In the genomic region with DNA sequence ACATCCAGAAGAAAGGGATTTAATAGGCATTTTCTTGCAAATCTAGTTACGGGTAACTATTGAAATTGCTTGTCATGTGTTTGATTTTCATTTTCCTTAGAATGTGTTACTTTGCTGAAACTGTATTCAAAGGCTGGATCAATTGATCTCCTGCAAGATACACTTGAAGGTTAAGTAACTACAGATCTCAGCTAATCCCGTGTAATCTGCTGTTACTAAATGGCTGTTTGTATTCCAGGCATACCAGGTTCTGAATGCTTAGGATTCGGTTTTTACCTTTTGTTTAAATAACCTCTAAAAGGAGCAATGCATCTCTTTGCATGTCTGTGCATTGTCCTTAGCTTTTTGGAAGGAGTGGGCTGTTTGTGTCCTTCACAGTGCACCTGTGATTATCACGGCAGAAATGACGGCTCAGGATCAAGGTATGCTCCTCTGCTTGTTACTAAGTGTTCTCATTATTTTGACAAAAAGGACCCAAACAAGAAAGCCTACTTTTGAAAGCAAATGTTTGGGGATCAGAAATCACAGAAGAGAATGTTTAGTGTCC, we compare ENCODE assay signal across 22 cellular contexts. TPM values are rescaled to one million over a fixed set of nuclear protein-coding genes. Genes with fewer than 3 reads are reported as not detected.
"Had no signal": no experiment of that assay in that cellular context is flagged by ENCODE, and none has a peak within 500 bp of the region (broad histone marks: within the 10 kb centered on the region; RNA-seq: fewer than 3 reads in every experiment).

A gene with protein sequence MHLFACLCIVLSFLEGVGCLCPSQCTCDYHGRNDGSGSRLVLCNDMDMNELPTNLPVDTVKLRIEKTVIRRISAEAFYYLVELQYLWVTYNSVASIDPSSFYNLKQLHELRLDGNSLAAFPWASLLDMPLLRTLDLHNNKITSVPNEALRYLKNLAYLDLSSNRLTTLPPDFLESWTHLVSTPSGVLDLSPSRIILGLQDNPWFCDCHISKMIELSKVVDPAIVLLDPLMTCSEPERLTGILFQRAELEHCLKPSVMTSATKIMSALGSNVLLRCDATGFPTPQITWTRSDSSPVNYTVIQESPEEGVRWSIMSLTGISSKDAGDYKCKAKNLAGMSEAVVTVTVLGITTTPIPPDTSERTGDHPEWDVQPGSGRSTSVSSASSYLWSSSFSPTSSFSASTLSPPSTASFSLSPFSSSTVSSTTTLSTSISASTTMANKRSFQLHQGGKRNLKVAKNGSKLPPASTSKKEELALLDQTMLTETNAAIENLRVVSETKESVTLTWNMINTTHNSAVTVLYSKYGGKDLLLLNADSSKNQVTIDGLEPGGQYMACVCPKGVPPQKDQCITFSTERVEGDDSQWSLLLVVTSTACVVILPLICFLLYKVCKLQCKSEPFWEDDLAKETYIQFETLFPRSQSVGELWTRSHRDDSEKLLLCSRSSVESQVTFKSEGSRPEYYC (plus strand): TSS at position 212 of the 547 bp plus-strand sequence. CDS start 95 bp downstream, at position 307.

- H3K27me3 ChIP-seq: heart left ventricle, sigmoid colon, stomach, transverse colon had no signal

- H3K9me3 Mint-ChIP-seq: mesothelial cell of epicardium; natural killer cell treated with Interleukin-12 subunit alpha and Interleukin-12 subunit beta and Interleukin-15 and Interleukin-18, amount 100 ng/mL, for 72 hours had no signal

- H3K27ac ChIP-seq: heart left ventricle, sigmoid colon, skin epidermis, stomach, thoracic aorta had no signal

- H3K27ac Mint-ChIP-seq: natural killer cell treated with Interleukin-12 subunit alpha and Interleukin-12 subunit beta and Interleukin-15 and Interleukin-18, amount 100 ng/mL, for 72 hours had no signal

- ATAC-seq: esophagus mucosa; heart left ventricle; natural killer cell treated with Interleukin-12 subunit alpha and Interleukin-12 subunit beta and Interleukin-15 and Interleukin-18, amount 100 ng/mL, for 72 hours had no signal

- H3K4me1 ChIP-seq: heart left ventricle, sigmoid colon, stomach had no signal

- H3K36me3 ChIP-seq: heart left ventricle, sigmoid colon, thoracic aorta, transverse colon had no signal

- H3K4me3 ChIP-seq: heart left ventricle, sigmoid colon, skin epidermis, stomach, thoracic aorta, transverse colon had no signal

- H3K36me3 Mint-ChIP-seq: mesothelial cell of epicardium; natural killer cell treated with Interleukin-12 subunit alpha and Interleukin-12 subunit beta and Interleukin-15 and Interleukin-18, amount 100 ng/mL, for 72 hours had no signal

- H3K9me3 ChIP-seq: heart left ventricle, sigmoid colon, stomach, thoracic aorta, transverse colon had no signal

- H3K4me3 Mint-ChIP-seq: mesothelial cell of epicardium; natural killer cell treated with Interleukin-12 subunit alpha and Interleukin-12 subunit beta and Interleukin-15 and Interleukin-18, amount 100 ng/mL, for 72 hours had no signal

- DNase-seq: cerebellar nuclear complex; dermis blood vessel endothelial cell; heart left ventricle; hypothalamus; kidney glomerular epithelial cell; mammary epithelial cell; posterior cingulate gyrus; sigmoid colon; stimulated activated CD4-positive, alpha-beta T cell treated with anti-CD3 and anti-CD28 coated beads, Interleukin-12 subunit alpha, Interleukin-12 subunit beta, amount 100 ng/mL, for 4 hours; stimulated activated naive CD4-positive, alpha-beta T cell; stomach; substantia nigra; transverse colon had no signal

- FAIRE-seq: colon, frontal cortex, islet of Langerhans had no signal

RNA-seq across cellular contexts. Expression of the gene that starts here (rescaled TPM):
- total RNA-seq: frontal cortex, heart left ventricle, pulmonary artery endothelial cell had no signal
